In the genomic region with DNA sequence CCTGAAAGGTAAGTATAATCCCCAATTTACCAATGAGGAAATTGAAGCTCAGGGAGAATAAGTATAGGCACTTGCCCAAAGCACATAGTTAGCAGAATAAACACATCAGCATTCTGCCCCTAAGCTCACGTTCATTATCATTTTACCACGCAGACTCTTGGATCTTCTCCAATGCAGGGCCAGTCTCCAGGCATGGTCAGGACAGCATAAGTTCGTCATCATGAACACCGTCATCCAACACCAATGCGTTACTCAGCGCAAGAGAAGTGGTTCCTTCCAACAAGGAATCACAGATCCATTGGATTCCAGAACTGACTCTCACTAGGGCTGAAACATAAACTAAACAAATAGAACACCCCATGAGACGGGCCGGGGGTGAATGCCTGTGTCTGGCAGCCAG, we compare ENCODE assay signal across 33 cellular contexts.
DNase-seq lines count a peak whose midpoint lies in the region; ATAC-seq and TF ChIP-seq lines count a peak whose summit lies in the region.
"Had no signal": no experiment of that assay in that cellular context is flagged by ENCODE, and none has a peak within 500 bp of the region (broad histone marks: within the 10 kb centered on the region; RNA-seq: fewer than 3 reads in every experiment).

No MANE protein-coding gene starts in this region.

- peak overlapping the region in 1 of 2 experiments; percentile 20; a peak in 1 of 4 replicates for H4K8ac ChIP-seq in IMR-90 (ENCODE audit: low read depth in 2 of 2, low read length in 2 of 2)

- H3K4me1 Mint-ChIP-seq in naive thymus-derived CD8-positive, alpha-beta T cell, result no peaks in the 10 kb centered on the region
- H3K4me1 Mint-ChIP-seq: IgD-negative memory B cell; stimulated activated memory B cell treated with anti-CD40 and anti-IgM and Interleukin-4, amounts not matched to agents 10 μg/mL and 1 μg/mL and 100 μg/mL, for 72 hours had no signal

- peak overlapping the region; percentile 17 for H2AK9ac ChIP-seq in IMR-90 (replicated peaks; ENCODE audit: low read depth, low read length, poor library complexity)

- no peaks in the 10 kb centered on the region for H3K9me3 ChIP-seq in AG04450 (ENCODE audit: control insufficient read depth, insufficient read depth, low read length)
- H3K9me3 ChIP-seq in IMR-90 (ENCODE audit: control insufficient read depth, insufficient read depth, low read length), result no peaks in the 10 kb centered on the region
- H3K9me3 ChIP-seq: ascending aorta, BLaER1, left lung, neutrophil, prostate gland, suprapubic skin had no signal

- H3K4me1 ChIP-seq in IMR-90 (ENCODE audit: control insufficient read depth, insufficient read depth, low read length), result peaks cover 2% of the 10 kb centered on the region; the same call in 1 of the 2 replicates
- H3K4me1 ChIP-seq: left lung, prostate gland, suprapubic skin had no signal

- H3K79me1 ChIP-seq in IMR-90 (ENCODE audit: low read depth in 1 of 2, low read length in 2 of 2), result no peaks in the 10 kb centered on the region

- H2BK120ac ChIP-seq in IMR-90 (ENCODE audit: low read depth, low read length), result peak overlapping the region; percentile 36; the same call in 1 of the 2 replicates

- H2AK5ac ChIP-seq in IMR-90 (ENCODE audit: low read depth, low read length), result no peak overlapping the region

- in situ Hi-C loops in IMR-90 (cut with MboI; ENCODE audit: low sequenced_read_pairs), result no loop called here

- WGBS in IMR-90 (ENCODE audit: extremely low coverage in 2 of 2, insufficient read length in 1 of 2), 2 experiments, result no CpG with 5 or more reads among the region's 8 CpGs

- H4K20me1 ChIP-seq in IMR-90 (ENCODE audit: insufficient read depth, low read length), result no peaks in the 10 kb centered on the region
- H4K20me1 ChIP-seq: BLaER1 had no signal

- no peaks in the 10 kb centered on the region for H3K9me3 Mint-ChIP-seq in naive thymus-derived CD8-positive, alpha-beta T cell
- H3K9me3 Mint-ChIP-seq: activated CD8-positive, alpha-beta T cell treated with anti-CD3 and anti-CD28 coated beads for 36 hours; activated T-helper 2 cell treated with anti-CD3 and anti-CD28 coated beads, Interferon-gamma antibody, Interleukin-2, Interleukin-4, amounts not matched to agents 10 μg/mL and 5 μg/mL and 100 μg/mL, durations not matched to agents 14 hours and 24 hours and 36 hours; IgD-negative memory B cell; stimulated activated memory B cell treated with anti-CD40 and anti-IgM and Interleukin-4, amounts not matched to agents 10 μg/mL and 1 μg/mL and 100 μg/mL, for 72 hours had no signal

- H3K4me3 ChIP-seq in AG04450 (ENCODE audit: low read depth, low read length) (no peak overlapping the region), IMR-90 (ENCODE audit: insufficient read depth, low read depth, low read length) (no peak overlapping the region)
- H3K4me3 ChIP-seq: ascending aorta, BLaER1, left lung, prostate gland, suprapubic skin had no signal

- H2AFZ ChIP-seq in IMR-90 (replicated peaks; ENCODE audit: low read length, poor library complexity), result peak overlapping the region; percentile 73

- CTCF ChIA-PET in AG04450 (lab: Charles Lee), result no interaction called here
- CTCF ChIA-PET in IMR-90 (lab: Yijun Ruan, JAX), result no interaction called here

- ATAC-seq in IMR-90 (ENCODE audit: low read depth) (peak; percentile 76), esophagus mucosa (peak; percentile 35), HG02973 (IDR thresholded peaks at IDR 0.05; ENCODE audit: unreplicated experiment) (no peak)
- ATAC-seq in naive thymus-derived CD8-positive, alpha-beta T cell, result no peak
- ATAC-seq: activated CD4-positive, CD25-positive, alpha-beta regulatory T cell treated with anti-CD3 and anti-CD28 coated beads, Interleukin-2, amount 50 U/mL, for 24 hours; activated CD8-positive, alpha-beta T cell treated with anti-CD3 and anti-CD28 coated beads for 36 hours; left lung; sciatic nerve; stimulated activated memory B cell treated with anti-CD40 and anti-IgM and Interleukin-4, amounts not matched to agents 10 μg/mL and 1 μg/mL and 100 μg/mL, for 72 hours had no signal

- no peak overlapping the region for H3K9ac ChIP-seq in IMR-90 (ENCODE audit: low read depth, low read length)
- H3K9ac ChIP-seq: BLaER1 had no signal

- TF ChIP-seq CTCF in AG04450 (IDR thresholded peaks at IDR 0.05; ENCODE audit: low read depth, low read length), result no peak
- no peak for TF ChIP-seq CTCF in IMR-90 (conservative IDR thresholded peaks at IDR 0.05; ENCODE audit: low read depth, low read length)

- no peak overlapping the region; the same call in 1 of the 2 replicates for H3K4ac ChIP-seq in IMR-90 (ENCODE audit: low read depth, low read length)

- no peak overlapping the region for H4K91ac ChIP-seq in IMR-90 (ENCODE audit: insufficient read depth, low read depth, low read length)

- H3K4me3 Mint-ChIP-seq in naive thymus-derived CD8-positive, alpha-beta T cell, result no peak overlapping the region
- H3K4me3 Mint-ChIP-seq: activated CD8-positive, alpha-beta T cell treated with anti-CD3 and anti-CD28 coated beads for 36 hours; activated naive CD8-positive, alpha-beta T cell; IgD-negative memory B cell; stimulated activated memory B cell treated with anti-CD40 and anti-IgM and Interleukin-4, amounts not matched to agents 10 μg/mL and 1 μg/mL and 100 μg/mL, for 72 hours had no signal

- BruUV-seq in IMR-90 (replicated peaks; lab: Mats Ljungman, UMichigan), result no TSS peak

- no peak overlapping the region for H3K4me2 ChIP-seq in IMR-90 (ENCODE audit: low read depth, low read length)
- H3K4me2 ChIP-seq: BLaER1 had no signal

- TF ChIP-seq RAD21 in IMR-90 (IDR thresholded peaks at IDR 0.05; ENCODE audit: low read length), result no peak

- H3K27ac ChIP-seq in AG04450 (ENCODE audit: low read depth, low read length), result no peak overlapping the region
- H3K27ac ChIP-seq in IMR-90 (ENCODE audit: insufficient read depth, low read length), result no peak overlapping the region
- peak overlapping the region; percentile 93 for H3K27ac ChIP-seq in angular gyrus (ENCODE audit: low read depth, low read length)
- H3K27ac ChIP-seq: ascending aorta, BLaER1, left lung, neutrophil, prostate gland, RWPE1, suprapubic skin had no signal

- H2BK15ac ChIP-seq in IMR-90 (ENCODE audit: low read depth, low read length), result no peak overlapping the region

- intact Hi-C loops in IMR-90 (cut with micrococcal nuclease), result no loop called here

- no peaks in the 10 kb centered on the region for H3K36me3 ChIP-seq in IMR-90 (ENCODE audit: control insufficient read depth, insufficient read depth, low read length)
- H3K36me3 ChIP-seq: ascending aorta, BLaER1, left lung, neutrophil, prostate gland, suprapubic skin had no signal

- DNase-seq in AG04450 (ENCODE audit: low read depth, low spot score), result peak; percentile 50
- DNase-seq in IMR-90, result peak; percentile 96
- DNase-seq in SW480 (ENCODE audit: low spot score), result no peak
- no peak for DNase-seq in activated naive CD4-positive, alpha-beta T cell treated with anti-CD3 and anti-CD28 coated beads, Interleukin-2, amount 50 U/mL, for 16 hours
- DNase-seq in naive thymus-derived CD8-positive, alpha-beta T cell, result no peak
- DNase-seq: ACHN; activated CD8-positive, alpha-beta T cell treated with anti-CD3 and anti-CD28 coated beads for 36 hours; DMS79; effector CD8-positive, alpha-beta T cell; GF-D8; hippocampal formation; left lung; mesendoderm; MM.1S; NCI-H1417 treated with DMSO at 0.1 percent for 48 hours; NCI-H2171; NCI-H526 treated with DMSO at 0.1 percent for 48 hours; stimulated activated CD4-positive, alpha-beta T cell treated with anti-CD3 and anti-CD28 coated beads, Interleukin-4, amount 100 ng/mL, for 4 hours had no signal

- dilution Hi-C loops in IMR-90 (cut with HindIII; ENCODE audit: low sequenced_read_pairs, unreplicated experiment), result no loop called here

- no peak overlapping the region for H2BK20ac ChIP-seq in IMR-90 (ENCODE audit: low read depth, low read length)

- peak overlapping the region; percentile 69 for H2BK5ac ChIP-seq in IMR-90 (ENCODE audit: low read depth, low read length, poor library complexity, severe bottlenecking)

- POLR2A ChIA-PET in AG04450 (lab: Yijun Ruan, JAX) (no interaction called here), IMR-90 (lab: Charles Lee; ENCODE audit: unreplicated experiment) (no interaction called here)
- POLR2A ChIA-PET in naive thymus-derived CD8-positive, alpha-beta T cell (lab: Charles Lee), result no interaction called here

- no peak overlapping the region for H3K14ac ChIP-seq in IMR-90 (replicated peaks; ENCODE audit: low read depth, low read length)

- H3K56ac ChIP-seq in IMR-90 (ENCODE audit: extremely low read depth, insufficient read depth, low read length), result no peak overlapping the region

- H3K27me3 Mint-ChIP-seq in naive thymus-derived CD8-positive, alpha-beta T cell, result peaks cover 0 to 5% (median 2%) of the 10 kb centered on the region in 5 donors
- H3K27me3 Mint-ChIP-seq: activated CD8-positive, alpha-beta T cell treated with anti-CD3 and anti-CD28 coated beads for 36 hours; activated naive CD8-positive, alpha-beta T cell; stimulated activated memory B cell treated with anti-CD40 and anti-IgM and Interleukin-4, amounts not matched to agents 10 μg/mL and 1 μg/mL and 100 μg/mL, for 72 hours had no signal

- H3K23ac ChIP-seq in IMR-90 (ENCODE audit: low read depth, low read length), result no peak overlapping the region; the same call in 1 of the 2 replicates

- no peak overlapping the region for H3K18ac ChIP-seq in IMR-90 (ENCODE audit: low read depth, low read length)

- H4K5ac ChIP-seq in IMR-90 (ENCODE audit: low read depth, low read length), result no peak overlapping the region

- H3K36me3 Mint-ChIP-seq in naive thymus-derived CD8-positive, alpha-beta T cell, result no peaks in the 10 kb centered on the region
- H3K36me3 Mint-ChIP-seq: activated naive CD8-positive, alpha-beta T cell; IgD-negative memory B cell; stimulated activated memory B cell treated with anti-CD40 and anti-IgM and Interleukin-4, amounts not matched to agents 10 μg/mL and 1 μg/mL and 100 μg/mL, for 72 hours had no signal

- TF ChIP-seq POLR2A in IMR-90 (IDR thresholded peaks at IDR 0.05; ENCODE audit: low read depth, low read length), result no peak

- peak overlapping the region in 1 of 10 donors; percentile 65 for H3K27ac Mint-ChIP-seq in naive thymus-derived CD8-positive, alpha-beta T cell
- H3K27ac Mint-ChIP-seq: activated CD8-positive, alpha-beta T cell treated with anti-CD3 and anti-CD28 coated beads for 36 hours; activated naive CD8-positive, alpha-beta T cell; activated T-helper 2 cell treated with anti-CD3 and anti-CD28 coated beads, Interferon-gamma antibody, Interleukin-2, Interleukin-4, amounts not matched to agents 10 μg/mL and 5 μg/mL and 100 μg/mL, durations not matched to agents 14 hours and 24 hours and 36 hours; IgD-negative memory B cell; stimulated activated memory B cell treated with anti-CD40 and anti-IgM and Interleukin-4, amounts not matched to agents 10 μg/mL and 1 μg/mL and 100 μg/mL, for 72 hours had no signal

- no peaks in the 10 kb centered on the region; the same call in 1 of the 2 replicates for H3K9me1 ChIP-seq in IMR-90 (ENCODE audit: insufficient read depth, low read length)

- H3K27me3 ChIP-seq in AG04450 (ENCODE audit: control insufficient read depth, insufficient read depth, low read length), result no peaks in the 10 kb centered on the region
- H3K27me3 ChIP-seq in IMR-90 (ENCODE audit: control insufficient read depth, insufficient read depth, low read length), result no peaks in the 10 kb centered on the region; the same call in 1 of the 2 replicates
- H3K27me3 ChIP-seq: ascending aorta, neutrophil, suprapubic skin had no signal

TF ChIP-seq in IMR-90, 13 proteins besides CTCF, POLR2A, EP300 and RAD21 (continues in another document):
- TF ChIP-seq RFX5 (IDR thresholded peaks at IDR 0.05; ENCODE audit: low read depth, low read length), result no peak

Comparison
In these comparisons a context has a peak if more than half of its experiments do, and no peak if none do; other contexts are left out.
1. DNase-seq: peak in AG04450 (single experiment) and IMR-90 (single experiment); none in SW480 (single experiment), activated naive CD4-positive, alpha-beta T cell treated with anti-CD3 and anti-CD28 coated beads, Interleukin-2, amount 50 U/mL, for 16 hours (single experiment) and naive thymus-derived CD8-positive, alpha-beta T cell (0 of 10).
2. ATAC-seq: peak in IMR-90 (single experiment) and esophagus mucosa (single experiment); none in HG02973 (single experiment) and naive thymus-derived CD8-positive, alpha-beta T cell (0 of 2).